14 cellular contexts compared by ENCODE assay signal in genomic region chr1:208045410-208046252, GRCh38.
DNase-seq lines count a peak whose midpoint lies in the region; ATAC-seq and TF ChIP-seq lines count a peak whose summit lies in the region.
"Had no signal": no experiment of that assay in that cellular context is flagged by ENCODE, and none has a peak within 500 bp of the region (broad histone marks: within the 10 kb centered on the region; RNA-seq: fewer than 3 reads in every experiment).

No MANE protein-coding gene starts in this region.

- TF ChIP-seq CTCF in 22Rv1 (IDR thresholded peaks at IDR 0.05) (peak; percentile 13; the same call in 1 of the 2 replicates), H9 (conservative IDR thresholded peaks at IDR 0.05) (peak; percentile 52), WTC11 (IDR thresholded peaks at IDR 0.05) (no peak)
- no peak for TF ChIP-seq CTCF in activated CD8-positive, alpha-beta T cell treated with anti-CD3 and anti-CD28 coated beads for 36 hours (IDR thresholded peaks at IDR 0.05)

- DNase-seq in H9 (no peak), WTC11 (ENCODE audit: low spot score) (no peak), NCI-H526 treated with DMSO at 0.1 percent for 48 hours (lab: John Stamatoyannopoulos, UW) (no peak)
- no peak for DNase-seq in activated CD8-positive, alpha-beta T cell treated with anti-CD3 and anti-CD28 coated beads for 36 hours
- DNase-seq in stimulated activated naive CD4-positive, alpha-beta T cell treated with Interleukin-2 at 50 U/mL for 16 hours (lab: John Stamatoyannopoulos, UW) = no peak
- DNase-seq: DMS153; KBM-7; left ventricle myocardium superior; NK-92 treated with Interleukin-12 subunit alpha and Interleukin-12 subunit beta, amount 100 ng/mL, for 24 hours; WERI-Rb-1 had no signal

- H2AK5ac ChIP-seq in H9 (ENCODE audit: insufficient read length, low read length) = no peak overlapping the region

- no peaks in the 10 kb centered on the region for H3K9me3 Mint-ChIP-seq in H9
- no peaks in the 10 kb centered on the region for H3K9me3 Mint-ChIP-seq in WTC11
- no peaks in the 10 kb centered on the region for H3K9me3 Mint-ChIP-seq in activated CD8-positive, alpha-beta T cell treated with anti-CD3 and anti-CD28 coated beads for 36 hours
- H3K9me3 Mint-ChIP-seq: activated naive CD4-positive, alpha-beta T cell treated with anti-CD3 and anti-CD28 coated beads, Interleukin-2, amount 50 U/mL, for 24 hours had no signal

- no peak overlapping the region for H3T11ph ChIP-seq in H9 (ENCODE audit: low read length)

- intact Hi-C loops in activated CD8-positive, alpha-beta T cell treated with anti-CD3 and anti-CD28 coated beads for 36 hours (cut with micrococcal nuclease) = no loop called here

- H3K27me3 Mint-ChIP-seq in H9 (ENCODE audit: low read depth) (peaks cover 2% of the 10 kb centered on the region), WTC11 (ENCODE audit: low read depth) (no peaks in the 10 kb centered on the region)
- H3K27me3 Mint-ChIP-seq in activated CD8-positive, alpha-beta T cell treated with anti-CD3 and anti-CD28 coated beads for 36 hours = no peaks in the 10 kb centered on the region

- no peak overlapping the region for H4K8ac ChIP-seq in H9 (replicated peaks; ENCODE audit: insufficient read length, low read depth, low read length)

- H3K23ac ChIP-seq in H9 (ENCODE audit: insufficient read length, low read depth, low read length) = no peak overlapping the region

- H3K4me3 ChIP-seq in muscle layer of duodenum (ENCODE audit: low read depth in 1 of 2, low read length in 2 of 2) = no peak overlapping the region

- no peak overlapping the region for H2BK12ac ChIP-seq in H9 (ENCODE audit: insufficient read length, low read depth, low read length)

- peaks cover 13 to 33% of the 10 kb centered on the region in 2 experiments for H3K4me1 Mint-ChIP-seq in H9
- peaks cover 7% of the 10 kb centered on the region for H3K4me1 Mint-ChIP-seq in WTC11
- H3K4me1 Mint-ChIP-seq in activated CD8-positive, alpha-beta T cell treated with anti-CD3 and anti-CD28 coated beads for 36 hours (ENCODE audit: low read depth) = no peaks in the 10 kb centered on the region
- H3K4me1 Mint-ChIP-seq: activated naive CD4-positive, alpha-beta T cell treated with anti-CD3 and anti-CD28 coated beads, Interleukin-2, amount 50 U/mL, for 24 hours had no signal

- ATAC-seq in WTC11 (peak; percentile 29), GM21381 (IDR thresholded peaks at IDR 0.05; ENCODE audit: unreplicated experiment) (no peak)
- no peak for ATAC-seq in activated CD8-positive, alpha-beta T cell treated with anti-CD3 and anti-CD28 coated beads for 36 hours
- ATAC-seq: left ventricle myocardium superior had no signal

- WGBS in H9 (ENCODE audit: extremely low coverage, insufficient read length, low lambda C conversion rate) = no CpG with 5 or more reads among the region's 16 CpGs

- no peak overlapping the region for H2AFZ ChIP-seq in H9 (ENCODE audit: low read length)

- no peak overlapping the region for H3K27ac ChIP-seq in 22Rv1
- no peak overlapping the region for H3K27ac ChIP-seq in H9 (ENCODE audit: insufficient read length, low read depth, low read length)
- peak overlapping the region; percentile 10 for H3K27ac ChIP-seq in muscle layer of duodenum (ENCODE audit: low read length)
- H3K27ac ChIP-seq: WERI-Rb-1 had no signal

- no peak overlapping the region for H2BK5ac ChIP-seq in H9 (ENCODE audit: insufficient read length, low read length)

- H4K91ac ChIP-seq in H9 (ENCODE audit: insufficient read length, low read depth, low read length) = no peak overlapping the region

- H3K27ac Mint-ChIP-seq in H9 (no peak overlapping the region), WTC11 (no peak overlapping the region)
- H3K27ac Mint-ChIP-seq in activated CD8-positive, alpha-beta T cell treated with anti-CD3 and anti-CD28 coated beads for 36 hours = no peak overlapping the region
- H3K27ac Mint-ChIP-seq: activated naive CD4-positive, alpha-beta T cell treated with anti-CD3 and anti-CD28 coated beads, Interleukin-2, amount 50 U/mL, for 24 hours had no signal

- H2BK15ac ChIP-seq in H9 (ENCODE audit: low read depth, low read length) = no peak overlapping the region

- H3K4me3 Mint-ChIP-seq in H9 (no peak overlapping the region), WTC11 (no peak overlapping the region)
- H3K4me3 Mint-ChIP-seq in activated CD8-positive, alpha-beta T cell treated with anti-CD3 and anti-CD28 coated beads for 36 hours = no peak overlapping the region
- H3K4me3 Mint-ChIP-seq: activated naive CD4-positive, alpha-beta T cell treated with anti-CD3 and anti-CD28 coated beads, Interleukin-2, amount 50 U/mL, for 24 hours had no signal

- H4K5ac ChIP-seq in H9 (ENCODE audit: insufficient read length, low read depth, low read length) = no peak overlapping the region

- H4K20me1 ChIP-seq in H9 (ENCODE audit: control insufficient read depth, insufficient read depth, insufficient read length) = no peaks in the 10 kb centered on the region

- H3K36me3 Mint-ChIP-seq in H9 (ENCODE audit: insufficient read depth in 1 of 3, low read depth in 3 of 3) (no peaks in the 10 kb centered on the region), WTC11 (no peaks in the 10 kb centered on the region)
- no peaks in the 10 kb centered on the region for H3K36me3 Mint-ChIP-seq in activated CD8-positive, alpha-beta T cell treated with anti-CD3 and anti-CD28 coated beads for 36 hours (ENCODE audit: low read depth)
- H3K36me3 Mint-ChIP-seq: activated naive CD4-positive, alpha-beta T cell treated with anti-CD3 and anti-CD28 coated beads, Interleukin-2, amount 50 U/mL, for 24 hours had no signal

- H3K9me3 ChIP-seq in H9 (ENCODE audit: control insufficient read depth, low read depth, low read length) (no peaks in the 10 kb centered on the region), muscle layer of duodenum (ENCODE audit: control insufficient read depth in 1 of 2, low read length in 2 of 2) (no peaks in the 10 kb centered on the region)

- POLR2A ChIA-PET in WTC11 (lab: Charles Lee) = interaction anchor here (0.6 kb wide), 1 partner anchor 40 kb away, joined by 3 read pairs; no protein-coding TSS in a partner anchor
- POLR2A ChIA-PET in activated CD8-positive, alpha-beta T cell treated with anti-CD3 and anti-CD28 coated beads for 36 hours (lab: Charles Lee) = no interaction called here

- no peak overlapping the region for H3K14ac ChIP-seq in H9 (ENCODE audit: insufficient read depth, low read length)

- H3K56ac ChIP-seq in H9 (ENCODE audit: insufficient read length, low read depth, low read length) = no peak overlapping the region

- no peak overlapping the region for H3K18ac ChIP-seq in H9 (ENCODE audit: insufficient read length, low read depth, low read length)

- H2BK120ac ChIP-seq in H9 (ENCODE audit: low read depth, low read length, poor library complexity, severe bottlenecking) = no peak overlapping the region

- H3K4ac ChIP-seq in H9 (ENCODE audit: low read depth, low read length) = no peak overlapping the region

- H3K79me2 ChIP-seq in H9 (ENCODE audit: insufficient read depth, low read length) = no peaks in the 10 kb centered on the region

- H3K4me1 ChIP-seq in H9 (ENCODE audit: insufficient read depth, low read length) (no peaks in the 10 kb centered on the region; the same call in 1 of the 2 replicates), muscle layer of duodenum (ENCODE audit: control insufficient read depth in 1 of 2, insufficient read depth in 2 of 2, low read length in 2 of 2) (peaks cover 9 to 30% of the 10 kb centered on the region in 2 donors)

- no peaks in the 10 kb centered on the region for H3K23me2 ChIP-seq in H9 (ENCODE audit: insufficient read length, low read depth, low read length, poor library complexity, severe bottlenecking)

- CTCF ChIA-PET in WTC11 (lab: Charles Lee) = interaction anchor here (0.8 to 5.3 kb wide), 7 partner anchors 10 to 199 kb away, joined by 3 to 36 read pairs (median 4); partner anchors contain the start of gene PLXNA2
- CTCF ChIA-PET in activated CD8-positive, alpha-beta T cell treated with anti-CD3 and anti-CD28 coated beads for 36 hours (lab: Charles Lee) = interaction anchor here (2.2 kb wide), 1 partner anchor 23 kb away, joined by 6 read pairs; no protein-coding TSS in a partner anchor

- H3K9ac ChIP-seq in H9 (ENCODE audit: extremely low read depth, insufficient read length, low read length) = no peak overlapping the region

- H3K4me2 ChIP-seq in H9 (ENCODE audit: insufficient read depth, insufficient read length, low read length) = no peak overlapping the region

- peaks cover 36 to 51% of the 10 kb centered on the region in 2 donors for H3K36me3 ChIP-seq in muscle layer of duodenum (ENCODE audit: control insufficient read depth in 1 of 2, insufficient read depth in 2 of 2, low read length in 2 of 2)

- H3K79me1 ChIP-seq in H9 (ENCODE audit: insufficient read depth, low read depth, low read length, poor library complexity, severe bottlenecking) = no peaks in the 10 kb centered on the region

- H2BK20ac ChIP-seq in H9 (ENCODE audit: low read depth, low read length, poor library complexity, severe bottlenecking) = no peak overlapping the region

- no peaks in the 10 kb centered on the region for H3K27me3 ChIP-seq in H9 (ENCODE audit: insufficient read depth, low read length)
- no peaks in the 10 kb centered on the region for H3K27me3 ChIP-seq in muscle layer of duodenum (ENCODE audit: low read depth, low read length)

TF ChIP-seq in WTC11, 78 proteins besides CTCF, POLR2A, EP300 and RAD21:
- TF ChIP-seq ZNF317 (CRISPR knock-in tag; IDR thresholded peaks at IDR 0.05; ENCODE audit: borderline replicate concordance, low read depth) = no peak
- TF ChIP-seq ZSCAN18 (CRISPR knock-in tag; IDR thresholded peaks at IDR 0.05) = no peak
- no peak for TF ChIP-seq FOXJ3 (CRISPR knock-in tag; IDR thresholded peaks at IDR 0.05; ENCODE audit: borderline replicate concordance)

Comparison
In these comparisons a context has a peak if more than half of its experiments do, and no peak if none do; other contexts are left out.
1. CTCF ChIP-seq: peak in 22Rv1 (single experiment) and H9 (single experiment); none in WTC11 (single experiment) and activated CD8-positive, alpha-beta T cell treated with anti-CD3 and anti-CD28 coated beads for 36 hours (single experiment).